ENCODE assay signal across 2 cellular contexts in the genomic region with DNA sequence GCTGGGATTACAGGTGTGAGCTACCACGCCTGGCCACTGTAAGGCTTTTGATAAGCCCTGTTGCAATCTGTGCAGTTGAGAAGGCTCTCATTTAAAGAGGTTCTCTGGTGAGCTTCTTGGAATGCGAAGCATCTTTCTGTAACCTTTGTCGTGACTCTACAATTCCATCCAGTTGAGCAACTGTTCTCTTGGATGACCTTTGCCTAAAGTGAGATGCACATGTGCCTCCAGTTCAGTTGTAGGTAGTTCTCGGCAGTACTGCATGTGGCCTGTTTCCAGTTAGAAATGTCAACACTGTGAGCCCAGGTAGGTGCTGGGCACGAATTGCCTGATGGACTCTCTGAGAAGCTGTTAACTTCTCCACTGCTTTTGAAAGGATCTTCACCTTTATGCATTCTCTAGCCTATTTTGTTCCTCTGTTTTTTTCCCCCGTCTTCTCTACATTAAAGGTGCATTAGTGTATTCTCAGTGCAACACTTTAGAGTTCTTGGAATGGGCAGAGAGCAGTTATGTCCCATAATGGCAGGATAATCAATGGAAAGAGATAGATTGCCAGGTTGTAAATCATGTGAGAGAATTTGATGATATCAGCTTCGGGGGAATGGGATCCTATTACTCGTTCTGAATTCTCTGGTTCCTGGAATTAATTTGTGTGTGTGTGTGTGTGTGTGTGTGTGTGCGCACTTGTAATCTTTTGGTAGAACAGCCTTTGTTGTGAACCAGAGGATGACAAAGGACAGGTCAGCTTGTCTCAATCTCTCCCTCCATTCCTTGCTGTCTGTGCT.
TF ChIP-seq lines count a peak whose summit lies in the region.

No MANE protein-coding gene starts in this region.

TF ChIP-seq in SK-N-SH treated with all-trans-retinoic acid at 6 μM for 48 hours, 23 proteins besides CTCF, POLR2A, EP300 and RAD21 (continued from another document):
- no peak for TF ChIP-seq TSHZ2 (CRISPR knock-in tag; IDR thresholded peaks at IDR 0.05)
- TF ChIP-seq ZC3H10 (CRISPR knock-in tag; IDR thresholded peaks at IDR 0.05): no peak
- TF ChIP-seq RARB (CRISPR knock-in tag; IDR thresholded peaks at IDR 0.05): no peak
- TF ChIP-seq, protein P1, sequence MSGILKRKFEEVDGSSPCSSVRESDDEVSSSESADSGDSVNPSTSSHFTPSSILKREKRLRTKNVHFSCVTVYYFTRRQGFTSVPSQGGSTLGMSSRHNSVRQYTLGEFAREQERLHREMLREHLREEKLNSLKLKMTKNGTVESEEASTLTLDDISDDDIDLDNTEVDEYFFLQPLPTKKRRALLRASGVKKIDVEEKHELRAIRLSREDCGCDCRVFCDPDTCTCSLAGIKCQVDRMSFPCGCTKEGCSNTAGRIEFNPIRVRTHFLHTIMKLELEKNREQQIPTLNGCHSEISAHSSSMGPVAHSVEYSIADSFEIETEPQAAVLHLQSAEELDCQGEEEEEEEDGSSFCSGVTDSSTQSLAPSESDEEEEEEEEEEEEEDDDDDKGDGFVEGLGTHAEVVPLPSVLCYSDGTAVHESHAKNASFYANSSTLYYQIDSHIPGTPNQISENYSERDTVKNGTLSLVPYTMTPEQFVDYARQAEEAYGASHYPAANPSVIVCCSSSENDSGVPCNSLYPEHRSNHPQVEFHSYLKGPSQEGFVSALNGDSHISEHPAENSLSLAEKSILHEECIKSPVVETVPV (CRISPR knock-in tag; IDR thresholded peaks at IDR 0.05): no peak
- TF ChIP-seq CSDC2 (CRISPR knock-in tag; IDR thresholded peaks at IDR 0.05): no peak
- TF ChIP-seq, protein P2, sequence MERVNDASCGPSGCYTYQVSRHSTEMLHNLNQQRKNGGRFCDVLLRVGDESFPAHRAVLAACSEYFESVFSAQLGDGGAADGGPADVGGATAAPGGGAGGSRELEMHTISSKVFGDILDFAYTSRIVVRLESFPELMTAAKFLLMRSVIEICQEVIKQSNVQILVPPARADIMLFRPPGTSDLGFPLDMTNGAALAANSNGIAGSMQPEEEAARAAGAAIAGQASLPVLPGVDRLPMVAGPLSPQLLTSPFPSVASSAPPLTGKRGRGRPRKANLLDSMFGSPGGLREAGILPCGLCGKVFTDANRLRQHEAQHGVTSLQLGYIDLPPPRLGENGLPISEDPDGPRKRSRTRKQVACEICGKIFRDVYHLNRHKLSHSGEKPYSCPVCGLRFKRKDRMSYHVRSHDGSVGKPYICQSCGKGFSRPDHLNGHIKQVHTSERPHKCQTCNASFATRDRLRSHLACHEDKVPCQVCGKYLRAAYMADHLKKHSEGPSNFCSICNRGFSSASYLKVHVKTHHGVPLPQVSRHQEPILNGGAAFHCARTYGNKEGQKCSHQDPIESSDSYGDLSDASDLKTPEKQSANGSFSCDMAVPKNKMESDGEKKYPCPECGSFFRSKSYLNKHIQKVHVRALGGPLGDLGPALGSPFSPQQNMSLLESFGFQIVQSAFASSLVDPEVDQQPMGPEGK (CRISPR knock-in tag; IDR thresholded peaks at IDR 0.05; ENCODE audit: borderline replicate concordance): no peak
- TF ChIP-seq ISL1 (CRISPR knock-in tag; IDR thresholded peaks at IDR 0.05): no peak
- TF ChIP-seq TCF4 (CRISPR knock-in tag; IDR thresholded peaks at IDR 0.05; ENCODE audit: borderline replicate concordance): no peak
TF ChIP-seq in SK-N-SH treated with all-trans-retinoic acid at 6 μM for 48 hours: peak in this region for 0.

TF ChIP-seq in SK-N-SH, 30 proteins besides CTCF, POLR2A, EP300 and RAD21 (continued from another document):
- TF ChIP-seq, protein P3, sequence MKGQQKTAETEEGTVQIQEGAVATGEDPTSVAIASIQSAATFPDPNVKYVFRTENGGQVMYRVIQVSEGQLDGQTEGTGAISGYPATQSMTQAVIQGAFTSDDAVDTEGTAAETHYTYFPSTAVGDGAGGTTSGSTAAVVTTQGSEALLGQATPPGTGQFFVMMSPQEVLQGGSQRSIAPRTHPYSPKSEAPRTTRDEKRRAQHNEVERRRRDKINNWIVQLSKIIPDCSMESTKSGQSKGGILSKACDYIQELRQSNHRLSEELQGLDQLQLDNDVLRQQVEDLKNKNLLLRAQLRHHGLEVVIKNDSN (IDR thresholded peaks at IDR 0.05; ENCODE audit: borderline replicate concordance, low read depth): no peak
- no peak for TF ChIP-seq TAF1 (IDR thresholded peaks at IDR 0.05; ENCODE audit: borderline replicate concordance, low read depth, low read length)
- no peak for TF ChIP-seq FOXJ3 (CRISPR knock-in tag; IDR thresholded peaks at IDR 0.05)
